ENCODE assay signal across 10 cellular contexts in the genomic region with DNA sequence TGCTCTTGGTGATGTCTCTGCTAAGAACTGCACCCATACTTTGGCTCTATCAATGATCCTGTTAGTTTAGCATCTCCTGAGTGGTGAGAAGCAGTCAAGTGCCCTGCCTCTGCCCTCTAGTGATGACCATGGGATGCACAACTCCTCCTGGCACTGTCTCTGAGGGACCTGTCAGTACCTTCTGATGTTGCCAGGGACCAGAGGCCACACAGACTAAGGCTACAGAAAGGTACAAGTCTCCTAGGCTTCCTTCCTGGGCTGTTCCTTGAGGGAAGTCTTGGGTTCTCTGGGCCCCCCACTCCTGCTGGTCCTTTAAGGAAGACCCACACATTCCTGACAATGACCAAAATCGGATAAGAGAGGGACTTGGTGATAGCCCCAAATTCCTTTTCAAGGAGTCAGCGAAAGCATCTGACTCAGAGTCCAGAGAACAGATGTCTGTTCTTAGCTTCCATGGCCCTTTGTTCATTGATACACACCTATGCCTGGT. TPM values are rescaled to one million over a fixed set of nuclear protein-coding genes. Genes with fewer than 3 reads are reported as not detected.
A peak's percentile ranks its signal among the peaks of the same experiment; 100 is the strongest.
DNase-seq lines count a peak whose midpoint lies in the region; TF ChIP-seq lines count a peak whose summit lies in the region.
"Had no signal": no experiment of that assay in that cellular context is flagged by ENCODE, and none has a peak within 500 bp of the region (broad histone marks: within the 10 kb centered on the region; RNA-seq: fewer than 3 reads in every experiment).

No MANE protein-coding gene starts in this region.

- H3K4me3 Mint-ChIP-seq in CD8-positive, alpha-beta memory T cell: no peak overlapping the region
- H3K4me3 Mint-ChIP-seq: dendritic cell treated with granulocyte-macrophage colony-stimulating factor and Interleukin-4, amounts not matched to agents 40 ng/mL and 50 ng/mL, for 4 days had no signal

- 41% methylated on average over 2 of the region's 2 CpGs for whole genome bisulfite sequencing in hepatocyte (ENCODE audit: low lambda C conversion rate, missing lambda C conversion rate)

- H3K27ac ChIP-seq in hepatocyte (no peak overlapping the region), coronary artery (no peak overlapping the region), substantia nigra (ENCODE audit: low read depth, low read length, poor library complexity, severe bottlenecking) (no peak overlapping the region)
- no peak overlapping the region for H3K27ac ChIP-seq in CD8-positive, alpha-beta memory T cell (ENCODE audit: low read depth, low read length)
- H3K27ac ChIP-seq: SK-N-MC had no signal

- CTCF ChIA-PET in CD8-positive, alpha-beta memory T cell (lab: Charles Lee): interaction anchor here (0.9 kb wide), 1 partner anchor 12 kb away, joined by 3 read pairs; no protein-coding TSS in a partner anchor

- peak overlapping the region in 1 of 8 donors; percentile 44 for H3K27ac Mint-ChIP-seq in CD8-positive, alpha-beta memory T cell
- H3K27ac Mint-ChIP-seq: dendritic cell treated with granulocyte-macrophage colony-stimulating factor and Interleukin-4, amounts not matched to agents 40 ng/mL and 50 ng/mL, for 4 days had no signal

- no peaks in the 10 kb centered on the region for H3K79me2 ChIP-seq in hepatocyte

- no peaks in the 10 kb centered on the region for H3K4me1 Mint-ChIP-seq in CD8-positive, alpha-beta memory T cell

- no peaks in the 10 kb centered on the region for H3K9me3 Mint-ChIP-seq in CD8-positive, alpha-beta memory T cell
- H3K9me3 Mint-ChIP-seq: dendritic cell treated with granulocyte-macrophage colony-stimulating factor and Interleukin-4, amounts not matched to agents 40 ng/mL and 50 ng/mL, for 4 days had no signal

- peak; percentile 54 for DNase-seq in AG08395 (ENCODE audit: low spot score)
- peak; percentile 52 for DNase-seq in OCI-M1 (lab: John Stamatoyannopoulos, UW)
- no peak for DNase-seq in hepatocyte (ENCODE audit: low spot score)
- DNase-seq in CD8-positive, alpha-beta memory T cell: no peak
- DNase-seq in coronary artery (ENCODE audit: low spot score): no peak
- no peak for DNase-seq in substantia nigra (lab: John Stamatoyannopoulos, UW)
- DNase-seq in cerebellum (ENCODE audit: low spot score): no peak

- H3K4me2 ChIP-seq in hepatocyte: no peak overlapping the region

- no peaks in the 10 kb centered on the region for H3K9me2 ChIP-seq in hepatocyte (replicated peaks; ENCODE audit: insufficient read depth)

- H3K36me3 ChIP-seq in hepatocyte (replicated peaks; ENCODE audit: insufficient read depth, low read depth): no peaks in the 10 kb centered on the region
- no peaks in the 10 kb centered on the region for H3K36me3 ChIP-seq in CD8-positive, alpha-beta memory T cell (ENCODE audit: insufficient read depth, low read length)

- H3K9me3 ChIP-seq in hepatocyte (ENCODE audit: low read depth): no peaks in the 10 kb centered on the region
- no peaks in the 10 kb centered on the region for H3K9me3 ChIP-seq in CD8-positive, alpha-beta memory T cell (ENCODE audit: low read length)

- H3K27me3 Mint-ChIP-seq in CD8-positive, alpha-beta memory T cell: peaks cover 25 to 61% of the 10 kb centered on the region in 2 donors

- H3K4me3 ChIP-seq in GM12875 (ENCODE audit: low read depth, low read length) (no peak overlapping the region), hepatocyte (no peak overlapping the region), coronary artery (no peak overlapping the region)
- H3K4me3 ChIP-seq in CD8-positive, alpha-beta memory T cell (ENCODE audit: low read length): no peak overlapping the region
- H3K4me3 ChIP-seq: SK-N-MC had no signal

- H3K4me1 ChIP-seq in hepatocyte (ENCODE audit: insufficient read depth): no peaks in the 10 kb centered on the region
- H3K4me1 ChIP-seq in CD8-positive, alpha-beta memory T cell (ENCODE audit: insufficient read depth, low read length): no peaks in the 10 kb centered on the region

- POLR2A ChIA-PET in CD8-positive, alpha-beta memory T cell (lab: Charles Lee): no interaction called here

- no peaks in the 10 kb centered on the region for H3K36me3 Mint-ChIP-seq in CD8-positive, alpha-beta memory T cell

- H4K20me1 ChIP-seq in hepatocyte (ENCODE audit: insufficient read depth, poor library complexity, severe bottlenecking): no peaks in the 10 kb centered on the region

- TF ChIP-seq CTCF in GM12875 (IDR thresholded peaks at IDR 0.05; ENCODE audit: borderline replicate concordance, insufficient read depth, low read depth, low read length): peak; percentile 58; the same call in 1 of the 2 replicates
- peak; percentile 24 for TF ChIP-seq CTCF in hepatocyte (IDR thresholded peaks at IDR 0.05; ENCODE audit: poor library complexity)
- no peak for TF ChIP-seq CTCF in coronary artery (IDR thresholded peaks at IDR 0.05)

- no peak overlapping the region for H2AFZ ChIP-seq in hepatocyte

- H3K27me3 ChIP-seq in hepatocyte: peaks cover 90% of the 10 kb centered on the region
- H3K27me3 ChIP-seq in CD8-positive, alpha-beta memory T cell (ENCODE audit: insufficient read depth, low read length, poor library complexity, severe bottlenecking): no peaks in the 10 kb centered on the region

RNA-seq across cellular contexts. Expression of gene NKX2-3, which starts 15.3 kb away (rescaled TPM):
- total RNA-seq in hepatocyte: 0.17 and 0.24 TPM in 2 replicates
- not detected in 2 replicates for polyA plus RNA-seq in hepatocyte
- total RNA-seq in CD8-positive, alpha-beta memory T cell: not detected
- not detected for polyA plus RNA-seq in CD8-positive, alpha-beta memory T cell
- not detected for total RNA-seq in cerebellum

Comparison
In these comparisons a context has a peak if more than half of its experiments do, and no peak if none do; other contexts are left out.
1. DNase-seq: peak in AG08395 (single experiment) and OCI-M1 (single experiment); none in hepatocyte (single experiment), CD8-positive, alpha-beta memory T cell (0 of 5), coronary artery (single experiment), substantia nigra (0 of 49) and cerebellum (single experiment).